ENCODE assay signal across 1 cellular context in the genomic region with DNA sequence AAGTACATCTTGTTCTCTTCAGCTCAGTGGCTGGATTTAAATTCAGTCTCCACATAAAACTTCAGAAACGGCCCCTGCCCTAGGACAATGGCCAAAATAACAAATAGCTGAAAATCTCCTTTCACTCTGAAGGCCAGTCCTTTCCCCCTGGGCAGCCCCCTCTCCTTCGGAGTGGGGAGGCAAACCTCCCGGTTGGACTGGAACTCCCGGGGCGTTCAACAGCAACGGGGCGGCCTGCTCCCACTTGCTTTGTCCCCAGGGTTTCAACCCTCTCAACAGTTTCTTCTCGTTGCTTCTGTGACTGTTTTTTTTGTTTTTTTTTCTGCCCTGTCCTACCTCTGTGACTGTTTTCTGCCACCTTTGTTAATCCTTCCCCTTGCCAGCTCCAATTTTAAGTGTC.
TF ChIP-seq lines count a peak whose summit lies in the region.

No MANE protein-coding gene starts in this region.

TF ChIP-seq in SK-N-SH treated with all-trans-retinoic acid at 6 μM for 48 hours, 23 proteins besides CTCF, POLR2A, EP300 and RAD21:
- TF ChIP-seq, protein P1, sequence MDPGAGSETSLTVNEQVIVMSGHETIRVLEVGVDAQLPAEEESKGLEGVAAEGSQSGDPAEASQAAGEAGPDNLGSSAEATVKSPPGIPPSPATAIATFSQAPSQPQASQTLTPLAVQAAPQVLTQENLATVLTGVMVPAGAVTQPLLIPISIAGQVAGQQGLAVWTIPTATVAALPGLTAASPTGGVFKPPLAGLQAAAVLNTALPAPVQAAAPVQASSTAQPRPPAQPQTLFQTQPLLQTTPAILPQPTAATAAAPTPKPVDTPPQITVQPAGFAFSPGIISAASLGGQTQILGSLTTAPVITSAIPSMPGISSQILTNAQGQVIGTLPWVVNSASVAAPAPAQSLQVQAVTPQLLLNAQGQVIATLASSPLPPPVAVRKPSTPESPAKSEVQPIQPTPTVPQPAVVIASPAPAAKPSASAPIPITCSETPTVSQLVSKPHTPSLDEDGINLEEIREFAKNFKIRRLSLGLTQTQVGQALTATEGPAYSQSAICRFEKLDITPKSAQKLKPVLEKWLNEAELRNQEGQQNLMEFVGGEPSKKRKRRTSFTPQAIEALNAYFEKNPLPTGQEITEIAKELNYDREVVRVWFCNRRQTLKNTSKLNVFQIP (CRISPR knock-in tag; IDR thresholded peaks at IDR 0.05; ENCODE audit: borderline replicate concordance, low read depth): no peak
- TF ChIP-seq ZC3H10 (CRISPR knock-in tag; IDR thresholded peaks at IDR 0.05) (no peak), ZNF565 (CRISPR knock-in tag; conservative IDR thresholded peaks at IDR 0.05; ENCODE audit: low read depth) (no peak), TCF4 (CRISPR knock-in tag; IDR thresholded peaks at IDR 0.05; ENCODE audit: borderline replicate concordance) (no peak)
